In the genomic region with DNA sequence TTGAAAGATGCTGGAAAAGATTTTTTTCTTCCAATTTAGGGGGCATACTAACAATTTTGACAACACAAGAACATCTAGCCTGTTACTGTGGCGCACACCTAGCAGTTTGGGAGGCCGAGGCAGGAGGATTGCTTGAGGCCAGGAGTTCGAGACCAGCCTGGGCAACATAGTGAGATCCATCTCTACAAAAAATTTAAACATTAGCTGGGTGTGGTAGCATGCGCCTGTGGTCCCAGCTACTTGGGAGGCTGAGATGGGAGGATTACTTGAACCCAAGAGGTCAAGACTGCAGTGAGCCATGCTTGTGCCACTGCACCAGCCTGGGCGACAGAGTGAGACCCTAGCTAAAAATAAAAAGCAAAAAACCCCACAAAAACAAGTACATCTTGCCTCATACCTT, we compare ENCODE assay signal across 8 cellular contexts.
"Had no signal": no experiment of that assay in that cellular context is flagged by ENCODE, and none has a peak within 500 bp of the region (broad histone marks: within the 10 kb centered on the region; RNA-seq: fewer than 3 reads in every experiment).

No MANE protein-coding gene starts in this region.

- H3K36me3 ChIP-seq: HAP-1 had no signal

- H3K9me3 ChIP-seq: HAP-1 had no signal

- ATAC-seq: HCT116, K562 had no signal

- FAIRE-seq: HTR-8/SVneo, K562 had no signal

- DNase-seq: GM23248, GOT3, H7, IMR-90 had no signal

- H3K4me3 ChIP-seq: GM23248, HAP-1, K562 had no signal

- H3K27ac ChIP-seq: GM23248 had no signal
